9 cellular contexts compared by ENCODE assay signal in the genomic region with DNA sequence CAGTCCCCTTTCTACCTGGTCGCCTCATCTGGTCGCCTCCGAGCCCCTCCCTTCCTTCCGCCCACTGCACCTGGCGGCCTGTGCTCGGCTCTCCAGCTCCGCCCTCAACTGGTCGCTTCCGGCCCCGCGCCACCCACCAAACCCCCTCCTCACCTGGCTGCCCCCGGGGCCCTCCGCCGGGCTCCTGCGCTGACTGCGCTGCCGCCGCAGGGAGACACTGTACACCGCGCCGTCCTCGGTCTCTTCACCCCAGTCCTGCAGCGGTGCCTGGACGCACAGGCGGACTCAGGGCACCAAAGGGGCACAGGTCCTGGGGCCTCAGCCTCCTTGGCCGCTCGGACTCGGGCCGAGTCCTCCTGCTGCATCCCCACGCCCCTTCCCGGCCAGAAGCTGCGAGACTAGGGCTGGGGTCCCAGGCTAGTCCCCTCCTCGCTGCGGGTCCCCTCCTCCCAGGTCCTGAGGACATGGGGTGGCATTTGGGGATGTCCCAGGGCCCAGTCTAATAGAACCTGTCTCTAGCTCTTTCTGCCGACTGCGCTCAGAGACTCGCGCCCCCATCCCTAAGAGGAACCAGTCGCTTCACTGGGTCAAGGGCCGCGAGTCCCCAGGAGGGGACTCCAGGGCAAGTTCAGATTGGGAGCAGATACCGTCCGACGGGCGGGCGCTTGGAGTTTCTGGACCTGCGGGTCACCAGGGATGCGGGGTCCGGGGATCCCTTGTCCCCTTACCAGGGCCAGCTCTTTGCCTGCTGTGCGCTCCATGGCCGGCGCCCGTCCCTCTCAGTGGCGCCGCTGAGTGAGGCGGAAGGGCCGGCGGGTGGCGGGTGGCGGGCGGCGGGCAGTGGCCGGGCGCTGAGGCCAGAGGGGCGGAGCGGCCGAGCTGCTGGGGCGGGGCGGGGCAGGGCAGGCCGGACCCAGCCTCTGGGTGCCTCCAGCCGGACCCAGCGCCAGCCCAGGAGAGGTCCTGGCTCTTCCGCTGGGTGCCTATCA. TPM values are rescaled to one million over a fixed set of nuclear protein-coding genes. Genes with fewer than 3 reads are reported as not detected.
A peak's percentile ranks its signal among the peaks of the same experiment; 100 is the strongest.
DNase-seq lines count a peak whose midpoint lies in the region; ATAC-seq and TF ChIP-seq lines count a peak whose summit lies in the region.
"Had no signal": no experiment of that assay in that cellular context is flagged by ENCODE, and none has a peak within 500 bp of the region (broad histone marks: within the 10 kb centered on the region; RNA-seq: fewer than 3 reads in every experiment).

A gene with protein sequence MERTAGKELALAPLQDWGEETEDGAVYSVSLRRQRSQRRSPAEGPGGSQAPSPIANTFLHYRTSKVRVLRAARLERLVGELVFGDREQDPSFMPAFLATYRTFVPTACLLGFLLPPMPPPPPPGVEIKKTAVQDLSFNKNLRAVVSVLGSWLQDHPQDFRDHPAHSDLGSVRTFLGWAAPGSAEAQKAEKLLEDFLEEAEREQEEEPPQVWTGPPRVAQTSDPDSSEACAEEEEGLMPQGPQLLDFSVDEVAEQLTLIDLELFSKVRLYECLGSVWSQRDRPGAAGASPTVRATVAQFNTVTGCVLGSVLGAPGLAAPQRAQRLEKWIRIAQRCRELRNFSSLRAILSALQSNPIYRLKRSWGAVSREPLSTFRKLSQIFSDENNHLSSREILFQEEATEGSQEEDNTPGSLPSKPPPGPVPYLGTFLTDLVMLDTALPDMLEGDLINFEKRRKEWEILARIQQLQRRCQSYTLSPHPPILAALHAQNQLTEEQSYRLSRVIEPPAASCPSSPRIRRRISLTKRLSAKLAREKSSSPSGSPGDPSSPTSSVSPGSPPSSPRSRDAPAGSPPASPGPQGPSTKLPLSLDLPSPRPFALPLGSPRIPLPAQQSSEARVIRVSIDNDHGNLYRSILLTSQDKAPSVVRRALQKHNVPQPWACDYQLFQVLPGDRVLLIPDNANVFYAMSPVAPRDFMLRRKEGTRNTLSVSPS (minus strand): TSS at position 797 of the 989 bp plus-strand sequence. CDS start 36 bp downstream, at position 761.

- peaks cover 7% of the 10 kb centered on the region for H3K4me1 ChIP-seq in osteoblast (ENCODE audit: insufficient read depth, low read length)

- no peaks in the 10 kb centered on the region for H3K36me3 ChIP-seq in osteoblast (ENCODE audit: insufficient read depth, low read length)

- no peaks in the 10 kb centered on the region for H4K20me1 ChIP-seq in osteoblast (ENCODE audit: insufficient read depth, low read length)

- H3K27ac ChIP-seq in osteoblast (ENCODE audit: low read depth, low read length): no peak within 1 kb of the TSS
- H3K27ac ChIP-seq: KMS-11 had no signal

- no peaks in the 10 kb centered on the region for H3K79me2 ChIP-seq in osteoblast (ENCODE audit: insufficient read depth, low read length)

- ATAC-seq in HG03045 (IDR thresholded peaks at IDR 0.05; ENCODE audit: unreplicated experiment): no peak

- H3K4me2 ChIP-seq in osteoblast (ENCODE audit: insufficient read depth, low read length): peak within 1 kb of the TSS; percentile 82
- H3K4me2 ChIP-seq: KMS-11 had no signal

- DNase-seq in GM03348 (ENCODE audit: low spot score): peak; percentile 40
- peak; percentile 64 for DNase-seq in NCI-H774 (lab: John Stamatoyannopoulos, UW)
- DNase-seq in fibroblast of the aortic adventitia (ENCODE audit: low read depth): no peak
- DNase-seq in osteoblast (ENCODE audit: insufficient read length, low spot score, missing footprints): peak; percentile 87
- DNase-seq in stimulated activated naive CD4-positive, alpha-beta T cell (lab: John Stamatoyannopoulos, UW): no peak
- DNase-seq in stimulated activated naive CD4-positive, alpha-beta T cell treated with Interleukin-2 at 50 U/mL for 16 hours (lab: John Stamatoyannopoulos, UW): no peak
- DNase-seq in cerebellar nuclear complex (lab: John Stamatoyannopoulos, UW): no peak

- TF ChIP-seq CTCF in fibroblast of the aortic adventitia (IDR thresholded peaks at IDR 0.05; ENCODE audit: insufficient read depth, low read length) (no peak), osteoblast (IDR thresholded peaks at IDR 0.05; ENCODE audit: extremely low read depth, low read depth, low read length) (no peak)

- no peaks in the 10 kb centered on the region for H3K9me3 ChIP-seq in osteoblast (ENCODE audit: low read depth, low read length)

- peak within 1 kb of the TSS; percentile 45 for H3K4me3 ChIP-seq in fibroblast of the aortic adventitia (ENCODE audit: low read depth, low read length)
- peak within 1 kb of the TSS; percentile 65 for H3K4me3 ChIP-seq in osteoblast (ENCODE audit: insufficient read depth, low read length)

- H2AFZ ChIP-seq in osteoblast (ENCODE audit: low read length): peak within 1 kb of the TSS; percentile 84

- peaks cover 14% of the 10 kb centered on the region for H3K27me3 ChIP-seq in osteoblast (ENCODE audit: insufficient read depth, low read length)

RNA-seq across cellular contexts. Expression of the gene that starts here (rescaled TPM):
- 0.41 and 2.3 TPM in 2 replicates for total RNA-seq in fibroblast of the aortic adventitia (ENCODE audit: low replicate concordance)
- 0.29 and 0.36 TPM in 2 replicates for total RNA-seq in osteoblast

Comparison
In these comparisons a context has a peak if more than half of its experiments do, and no peak if none do; other contexts are left out.
1. Peak in DNase-seq, H3K4me3 ChIP-seq and H3K4me2 ChIP-seq in osteoblast; RNA of the gene not detected or under 1 TPM.
2. DNase-seq: peak in GM03348 (single experiment) and NCI-H774 (single experiment); none in fibroblast of the aortic adventitia (single experiment), stimulated activated naive CD4-positive, alpha-beta T cell (0 of 6), stimulated activated naive CD4-positive, alpha-beta T cell treated with Interleukin-2 at 50 U/mL for 16 hours (single experiment) and cerebellar nuclear complex (0 of 2).